In the genomic region with DNA sequence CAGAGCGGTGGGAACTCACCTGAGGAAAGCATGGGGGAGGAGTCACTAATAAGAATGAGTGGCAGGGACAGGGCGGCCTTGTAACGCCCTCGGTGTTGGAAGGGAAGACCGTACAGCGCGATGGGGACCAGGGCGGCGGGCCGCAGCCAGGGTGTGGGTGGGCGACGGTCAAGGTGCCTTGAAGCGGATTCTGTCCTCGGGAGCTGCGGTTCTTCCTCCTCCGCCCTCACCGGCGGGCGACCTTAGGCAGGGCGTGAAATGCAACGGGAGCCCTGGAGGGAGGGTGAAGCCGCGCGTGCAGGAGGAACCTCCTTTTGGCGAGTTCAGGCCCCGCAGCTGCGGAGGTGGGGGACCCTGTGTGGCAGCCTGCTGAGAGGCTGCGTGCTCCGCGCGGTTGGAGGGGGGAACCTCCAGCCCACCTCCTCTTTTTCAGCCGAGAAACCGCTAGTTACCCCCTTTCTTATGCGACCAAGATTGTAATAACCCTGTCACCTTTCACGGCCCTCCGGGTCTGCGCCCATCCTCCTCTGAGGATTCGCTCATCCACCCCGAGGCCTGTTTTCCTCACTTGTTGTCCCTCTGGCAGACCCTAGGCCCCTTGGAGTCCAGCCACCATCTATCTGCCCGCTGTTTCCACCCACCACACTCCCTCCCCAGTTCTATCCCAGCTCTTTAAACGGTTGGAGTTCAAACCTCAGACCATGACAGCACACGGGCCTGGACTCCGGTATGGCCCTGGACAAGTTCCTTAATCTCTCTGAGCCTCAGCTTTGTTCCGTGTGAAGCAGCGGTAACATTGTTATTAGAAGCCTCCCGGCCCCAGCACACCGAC, we compare ENCODE assay signal across 9 cellular contexts. TPM values are rescaled to one million over a fixed set of nuclear protein-coding genes. Genes with fewer than 3 reads are reported as not detected.
DNase-seq lines count a peak whose midpoint lies in the region; ATAC-seq, FAIRE-seq and TF ChIP-seq lines count a peak whose summit lies in the region.
"Had no signal": no experiment of that assay in that cellular context is flagged by ENCODE, and none has a peak within 500 bp of the region (broad histone marks: within the 10 kb centered on the region; RNA-seq: fewer than 3 reads in every experiment).

No MANE protein-coding gene starts in this region.

- H3K4me1 ChIP-seq in Karpas-422 (ENCODE audit: low read length) (peaks cover 15% of the 10 kb centered on the region), aorta (ENCODE audit: control insufficient read depth in 1 of 2, insufficient read depth in 2 of 2, low read length in 2 of 2) (no peaks in the 10 kb centered on the region)

- H3K27me3 ChIP-seq in Karpas-422 (ENCODE audit: low read length) (no peaks in the 10 kb centered on the region), aorta (ENCODE audit: control insufficient read depth in 1 of 2, insufficient read depth in 2 of 2, low read length in 1 of 2) (no peaks in the 10 kb centered on the region)

- peaks cover 19% of the 10 kb centered on the region for H3K36me3 Mint-ChIP-seq in effector memory CD8-positive, alpha-beta T cell (ENCODE audit: insufficient read depth)

- peak overlapping the region; percentile 98 to 99 for H3K27ac Mint-ChIP-seq in effector memory CD8-positive, alpha-beta T cell

- intact Hi-C loops in aorta (cut with DNase I), result no loop called here

- no peaks in the 10 kb centered on the region for H3K9me3 Mint-ChIP-seq in effector memory CD8-positive, alpha-beta T cell

- H3K9ac ChIP-seq in Karpas-422 (ENCODE audit: low read length), result peak overlapping the region; percentile 77

- peak; percentile 66 for ATAC-seq in effector memory CD8-positive, alpha-beta T cell (replicated peaks)
- peak; percentile 74 for ATAC-seq in aorta (ENCODE audit: low FRiP score)

- no peaks in the 10 kb centered on the region for H3K36me3 ChIP-seq in Karpas-422 (ENCODE audit: insufficient read depth, low read length)
- no peaks in the 10 kb centered on the region for H3K36me3 ChIP-seq in aorta (ENCODE audit: control insufficient read depth in 1 of 2, insufficient read depth in 2 of 2, low read length in 1 of 2)

- H3K9me3 ChIP-seq in Karpas-422 (ENCODE audit: low read length) (no peaks in the 10 kb centered on the region), aorta (ENCODE audit: control insufficient read depth, low read length) (no peaks in the 10 kb centered on the region)

- peak overlapping the region; percentile 68 for H3K27ac ChIP-seq in Karpas-422 (ENCODE audit: low read length)
- no peak overlapping the region for H3K27ac ChIP-seq in aorta (ENCODE audit: low read depth in 1 of 2, low read length in 2 of 2)

- peak overlapping the region; percentile 99 for H2AFZ ChIP-seq in Karpas-422 (ENCODE audit: low read length)

- H3K79me2 ChIP-seq in Karpas-422 (ENCODE audit: low read length), result no peaks in the 10 kb centered on the region

- peaks cover 14% of the 10 kb centered on the region in 2 donors for H3K4me1 Mint-ChIP-seq in effector memory CD8-positive, alpha-beta T cell (ENCODE audit: low read depth in 2 of 2)

- no peaks in the 10 kb centered on the region for H3K9me2 ChIP-seq in Karpas-422 (replicated peaks; ENCODE audit: insufficient read depth, low read length)

- 28% methylated on average over 43 to 47 of the region's 47 CpGs for WGBS in aorta, 2 donors

- TF ChIP-seq POLR2A in H54 (IDR thresholded peaks at IDR 0.05; ENCODE audit: low read depth, low read length), result no peak

- DNase-seq in NCI-H2081 (lab: John Stamatoyannopoulos, UW) (peak; percentile 69 to 77), NCI-H2081 treated with DMSO at 0.1 percent for 48 hours (lab: John Stamatoyannopoulos, UW) (no peak), H54 (ENCODE audit: insufficient read length, low spot score) (peak; percentile 22), Karpas-422 (peak; percentile 85), SKM-1 (lab: John Stamatoyannopoulos, UW; ENCODE audit: unreplicated experiment) (peak; percentile 88), mucosa of gallbladder (ENCODE audit: low spot score) (peak; percentile 23), aorta (peak in 1 of 2 donors; percentile 81)
- DNase-seq in effector memory CD8-positive, alpha-beta T cell, result no peak

- H3K27me3 Mint-ChIP-seq in effector memory CD8-positive, alpha-beta T cell, result no peaks in the 10 kb centered on the region

- H3K4me3 ChIP-seq in Karpas-422 (ENCODE audit: low read length) (peak overlapping the region; percentile 86), aorta (ENCODE audit: low read length in 2 of 2) (peak overlapping the region; percentile 41 to 51)

- FAIRE-seq in H54 (lab: Jason Lieb, UNC), result no peak

- peak overlapping the region; percentile 94 for H3K4me2 ChIP-seq in Karpas-422 (ENCODE audit: low read depth, low read length, poor library complexity, severe bottlenecking)

- peak overlapping the region; percentile 93 to 95 for H3K4me3 Mint-ChIP-seq in effector memory CD8-positive, alpha-beta T cell

- H4K20me1 ChIP-seq in Karpas-422 (ENCODE audit: insufficient read depth, low read depth, low read length), result no peaks in the 10 kb centered on the region

RNA-seq across cellular contexts. Expression of gene RNU2-63P, which starts 0.8 kb away (rescaled TPM):
- not detected in 2 replicates for total RNA-seq in Karpas-422 (2014; rRNA removed; shearing (Covaris generic); ENCODE audit: low replicate concordance)
- total RNA-seq in mucosa of gallbladder (not detected), aorta (1 to 10 TPM in 1 of 2 donors, not detected in 1; 3.3 TPM)
- not detected for polyA plus RNA-seq in aorta
- total RNA-seq: glomerular endothelial cell had no signal

RNA-seq across cellular contexts. Expression of gene KRCC1, which starts 38.4 kb away (rescaled TPM):
- 42.5 and 63.6 TPM in 2 replicates for total RNA-seq in Karpas-422 (2014; rRNA removed; shearing (Covaris generic); ENCODE audit: low replicate concordance)
- 23.8 TPM for total RNA-seq in mucosa of gallbladder
- total RNA-seq in aorta, result 10 to 100 TPM; 16.0 to 24.4 TPM
- polyA plus RNA-seq in aorta, result 10 to 100 TPM; 24.8 to 35.6 TPM

RNA-seq across cellular contexts. Expression of gene SMYD1, which starts 50.5 kb away (rescaled TPM):
- not detected in 2 replicates for total RNA-seq in Karpas-422 (2014; rRNA removed; shearing (Covaris generic); ENCODE audit: low replicate concordance)
- total RNA-seq in mucosa of gallbladder, result 7.3 TPM
- not detected for total RNA-seq in aorta
- under 1 TPM in 1 of 2 donors, not detected in 1; under 0.01 TPM for polyA plus RNA-seq in aorta
- total RNA-seq: glomerular endothelial cell had no signal

Comparison
In these comparisons a context has a peak if more than half of its experiments do, and no peak if none do; other contexts are left out.
1. DNase-seq: peak in NCI-H2081 (2 of 2), H54 (single experiment), Karpas-422 (single experiment), SKM-1 (single experiment) and mucosa of gallbladder (single experiment); none in NCI-H2081 treated with DMSO at 0.1 percent for 48 hours (single experiment) and effector memory CD8-positive, alpha-beta T cell (0 of 3).